ENCODE assay signal across 8 cellular contexts in genomic region chr10:70255329-70256299, GRCh38. TPM values are rescaled to one million over a fixed set of nuclear protein-coding genes. Genes with fewer than 3 reads are reported as not detected.
DNase-seq lines count a peak whose midpoint lies in the region; ATAC-seq, FAIRE-seq and TF ChIP-seq lines count a peak whose summit lies in the region.

No MANE protein-coding gene starts in this region.

- H3K9me3 ChIP-seq in HEK293 (ENCODE audit: control insufficient read depth, insufficient read depth, low read depth, low read length) = no peaks in the 10 kb centered on the region

- H3K27ac ChIP-seq in HEK293 (ENCODE audit: extremely low read depth, low read depth, low read length) = no peak overlapping the region

- POLR2A ChIA-PET in HEK293 (lab: Yijun Ruan, JAX) = interaction anchor here (0.7 to 1.6 kb wide), 3 partner anchors 9 to 101 kb away, joined by 4 to 7 read pairs (median 6); no protein-coding TSS in a partner anchor

- DNase-seq in activated T-cell treated with anti-CD3 and anti-CD28 coated beads, Interleukin-2, amount 50 U/mL, for 4 hours = no peak
- DNase-seq in foreskin melanocyte (peak; percentile 86), NCI-H1105 treated with DMSO at 0.1 percent for 48 hours (lab: John Stamatoyannopoulos, UW) (no peak), NCI-H2107 treated with DMSO at 0.1 percent for 48 hours (lab: John Stamatoyannopoulos, UW; ENCODE audit: unreplicated experiment) (no peak), D721Med (ENCODE audit: insufficient read length, low spot score) (no peak)

- H3K4me1 Mint-ChIP-seq in activated T-cell treated with anti-CD3 and anti-CD28 coated beads, Interleukin-2, amount 50 U/mL, for 4 hours (ENCODE audit: low read depth) = peaks cover 8% of the 10 kb centered on the region
- H3K4me1 Mint-ChIP-seq in stimulated activated memory B cell treated with anti-CD40 and anti-IgM and Interleukin-4, amounts not matched to agents 10 μg/mL and 1 μg/mL and 100 μg/mL, for 72 hours = peaks cover 8% of the 10 kb centered on the region

- no peak for FAIRE-seq in D721Med (lab: Jason Lieb, UNC)

- H3K4me3 Mint-ChIP-seq in activated T-cell treated with anti-CD3 and anti-CD28 coated beads, Interleukin-2, amount 50 U/mL, for 4 hours = peak overlapping the region; percentile 43
- peak overlapping the region; percentile 16 for H3K4me3 Mint-ChIP-seq in stimulated activated memory B cell treated with anti-CD40 and anti-IgM and Interleukin-4, amounts not matched to agents 10 μg/mL and 1 μg/mL and 100 μg/mL, for 72 hours

- no peaks in the 10 kb centered on the region for H3K4me1 ChIP-seq in HEK293 (ENCODE audit: control insufficient read depth, insufficient read depth, low read length)

- no peak for TF ChIP-seq CTCF in HEK293 (tag by site-specific recombination; IDR thresholded peaks at IDR 0.05)
- no peak for TF ChIP-seq CTCF in D721Med (IDR thresholded peaks at IDR 0.05; ENCODE audit: insufficient read depth, missing control alignments)

- CTCF ChIA-PET in HEK293 (lab: Yijun Ruan, JAX) = interaction anchor here (0.6 to 1.9 kb wide), 7 partner anchors 9 to 186 kb away, joined by 3 to 17 read pairs (median 4); no protein-coding TSS in a partner anchor

- no peaks in the 10 kb centered on the region for H3K36me3 ChIP-seq in HEK293 (ENCODE audit: control insufficient read depth in 2 of 2, insufficient read depth in 1 of 2, low read length in 2 of 2)

- H3K4me3 ChIP-seq in HEK293 (ENCODE audit: low read depth, low read length) = no peak overlapping the region

- H3K9me3 Mint-ChIP-seq in activated T-cell treated with anti-CD3 and anti-CD28 coated beads, Interleukin-2, amount 50 U/mL, for 4 hours = no peaks in the 10 kb centered on the region
- H3K9me3 Mint-ChIP-seq in stimulated activated memory B cell treated with anti-CD40 and anti-IgM and Interleukin-4, amounts not matched to agents 10 μg/mL and 1 μg/mL and 100 μg/mL, for 72 hours = no peaks in the 10 kb centered on the region

- ATAC-seq in activated T-cell treated with anti-CD3 and anti-CD28 coated beads, Interleukin-2, amount 50 U/mL, for 4 hours = peak; percentile 72 to 75
- ATAC-seq in stimulated activated memory B cell treated with anti-CD40 and anti-IgM and Interleukin-4, amounts not matched to agents 10 μg/mL and 1 μg/mL and 100 μg/mL, for 72 hours = peak; percentile 41
- ATAC-seq in GM18873 (IDR thresholded peaks at IDR 0.05; ENCODE audit: low FRiP score, unreplicated experiment) = no peak

- H3K27me3 Mint-ChIP-seq in activated T-cell treated with anti-CD3 and anti-CD28 coated beads, Interleukin-2, amount 50 U/mL, for 4 hours (ENCODE audit: low read depth) = peaks cover 47% of the 10 kb centered on the region
- peaks cover 59% of the 10 kb centered on the region for H3K27me3 Mint-ChIP-seq in stimulated activated memory B cell treated with anti-CD40 and anti-IgM and Interleukin-4, amounts not matched to agents 10 μg/mL and 1 μg/mL and 100 μg/mL, for 72 hours

- H3K27ac Mint-ChIP-seq in stimulated activated memory B cell treated with anti-CD40 and anti-IgM and Interleukin-4, amounts not matched to agents 10 μg/mL and 1 μg/mL and 100 μg/mL, for 72 hours = no peak overlapping the region

- no peaks in the 10 kb centered on the region for H3K36me3 Mint-ChIP-seq in activated T-cell treated with anti-CD3 and anti-CD28 coated beads, Interleukin-2, amount 50 U/mL, for 4 hours (ENCODE audit: insufficient read depth)
- H3K36me3 Mint-ChIP-seq in stimulated activated memory B cell treated with anti-CD40 and anti-IgM and Interleukin-4, amounts not matched to agents 10 μg/mL and 1 μg/mL and 100 μg/mL, for 72 hours = no peaks in the 10 kb centered on the region

TF ChIP-seq in HEK293, 187 proteins besides CTCF, POLR2A, EP300 and RAD21:
- TF ChIP-seq ZNF10 (tag by site-specific recombination; IDR thresholded peaks at IDR 0.05) (no peak), ZNF510 (tag by site-specific recombination; IDR thresholded peaks at IDR 0.05; ENCODE audit: insufficient replicate concordance) (no peak), GLI2 (tag by site-specific recombination; IDR thresholded peaks at IDR 0.05; ENCODE audit: borderline replicate concordance, low read depth) (no peak), OSR2 (tag by site-specific recombination; IDR thresholded peaks at IDR 0.05) (peak; percentile 52), HIC1 (tag by site-specific recombination; IDR thresholded peaks at IDR 0.05) (no peak), ZNF350 (tag by site-specific recombination; IDR thresholded peaks at IDR 0.05) (no peak), ZNF521 (tag by site-specific recombination; IDR thresholded peaks at IDR 0.05) (no peak), ZNF274 (IDR thresholded peaks at IDR 0.05; ENCODE audit: low read length) (no peak), ZNF274 (tag by site-specific recombination; IDR thresholded peaks at IDR 0.05; ENCODE audit: borderline replicate concordance) (no peak), ZNF404 (tag by site-specific recombination; IDR thresholded peaks at IDR 0.05) (no peak), ZSCAN16 (tag by site-specific recombination; IDR thresholded peaks at IDR 0.05) (no peak), ZNF146 (tag by site-specific recombination; IDR thresholded peaks at IDR 0.05) (no peak), WT1 (tag by site-specific recombination; IDR thresholded peaks at IDR 0.05) (peak; percentile 67), ZNF514 (tag by site-specific recombination; IDR thresholded peaks at IDR 0.05) (no peak), KLF9 (tag by site-specific recombination; IDR thresholded peaks at IDR 0.05; ENCODE audit: low read depth) (no peak), ZNF785 (tag by site-specific recombination; IDR thresholded peaks at IDR 0.05) (no peak), GLI4 (tag by site-specific recombination; IDR thresholded peaks at IDR 0.05) (no peak), ZFHX2 (tag by site-specific recombination; conservative IDR thresholded peaks at IDR 0.05) (0 out of 2 replicates have a peak, but pooled peaks have one; percentile 14), ZNF18 (tag by site-specific recombination; IDR thresholded peaks at IDR 0.05) (no peak), ZIC2 (tag by site-specific recombination; IDR thresholded peaks at IDR 0.05) (no peak), MEIS1 (CRISPR knock-in tag; IDR thresholded peaks at IDR 0.05; ENCODE audit: borderline replicate concordance) (peak; percentile 6; the same call in 1 of the 2 replicates)

RNA-seq across cellular contexts. Expression of gene PPA1, which starts 22.4 kb away (rescaled TPM):
- total RNA-seq in activated T-cell treated with anti-CD3 and anti-CD28 coated beads, Interleukin-2, amount 50 U/mL, for 4 hours = 100 to 1,000 TPM; 362 to 495 (median 375) TPM

RNA-seq across cellular contexts. Expression of gene NPFFR1, which starts 28.2 kb away (rescaled TPM):
- not detected for total RNA-seq in activated T-cell treated with anti-CD3 and anti-CD28 coated beads, Interleukin-2, amount 50 U/mL, for 4 hours
